16 cellular contexts compared by ENCODE assay signal in the genomic region with DNA sequence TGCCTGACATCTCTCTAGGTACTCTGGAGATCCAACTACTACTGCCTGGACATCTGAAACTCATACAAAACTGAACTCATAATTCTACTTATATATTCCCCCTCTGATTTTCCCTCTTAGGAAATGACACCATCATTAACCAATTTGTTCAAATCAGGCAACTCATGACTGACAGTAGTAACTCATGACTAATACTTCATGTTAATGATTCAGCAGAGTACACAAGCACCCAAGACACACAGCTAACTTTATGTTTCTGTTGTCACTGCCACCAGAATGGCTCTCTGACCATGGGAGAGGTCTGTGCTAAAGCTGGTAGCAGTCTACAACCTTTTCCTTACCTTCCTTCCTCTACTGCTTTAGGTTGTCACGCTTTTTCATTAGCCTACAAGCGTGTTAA.
DNase-seq lines count a peak whose midpoint lies in the region; TF ChIP-seq lines count a peak whose summit lies in the region.
"Had no signal": no experiment of that assay in that cellular context is flagged by ENCODE, and none has a peak within 500 bp of the region (broad histone marks: within the 10 kb centered on the region; RNA-seq: fewer than 3 reads in every experiment).

No MANE protein-coding gene starts in this region.

- no peaks in the 10 kb centered on the region for H3K9me3 Mint-ChIP-seq in osteocyte (ENCODE audit: unreplicated experiment)
- H3K9me3 Mint-ChIP-seq: activated CD4-positive, alpha-beta T cell treated with anti-CD3 and anti-CD28 coated beads, Interleukin-2, amount 10 ng/mL, durations not matched to agents 7 days and 5 days; GM23338 had no signal

- H3K27ac Mint-ChIP-seq in osteocyte (ENCODE audit: unreplicated experiment), result peak overlapping the region; percentile 16
- H3K27ac Mint-ChIP-seq: activated CD4-positive, alpha-beta T cell treated with anti-CD3 and anti-CD28 coated beads, Interleukin-2, amount 10 ng/mL, durations not matched to agents 7 days and 5 days; GM23338 had no signal

- H3K27ac ChIP-seq in epithelial cell of prostate (peak overlapping the region; percentile 53), substantia nigra (ENCODE audit: low read depth, low read length, poor library complexity, severe bottlenecking) (no peak overlapping the region)
- H3K27ac ChIP-seq: adrenal gland, heart right ventricle, lower lobe of right lung, testis had no signal

- no peak overlapping the region for H3K4me3 Mint-ChIP-seq in osteocyte (ENCODE audit: unreplicated experiment)
- H3K4me3 Mint-ChIP-seq: activated CD4-positive, alpha-beta T cell treated with anti-CD3 and anti-CD28 coated beads, Interleukin-2, amount 10 ng/mL, durations not matched to agents 7 days and 5 days; GM23338 had no signal

- peaks cover 55% of the 10 kb centered on the region for H3K36me3 Mint-ChIP-seq in osteocyte (ENCODE audit: unreplicated experiment)

- H3K4me1 Mint-ChIP-seq in osteocyte (ENCODE audit: unreplicated experiment), result peaks cover 17% of the 10 kb centered on the region
- H3K4me1 Mint-ChIP-seq: activated CD4-positive, alpha-beta T cell treated with anti-CD3 and anti-CD28 coated beads, Interleukin-2, amount 10 ng/mL, durations not matched to agents 7 days and 5 days had no signal

- no peak for TF ChIP-seq CTCF in osteocyte (IDR thresholded peaks at IDR 0.05)

- no peaks in the 10 kb centered on the region for H3K27me3 Mint-ChIP-seq in osteocyte (ENCODE audit: unreplicated experiment)
- H3K27me3 Mint-ChIP-seq: activated CD4-positive, alpha-beta T cell treated with anti-CD3 and anti-CD28 coated beads, Interleukin-2, amount 10 ng/mL, durations not matched to agents 7 days and 5 days had no signal

- DNase-seq in ELR (ENCODE audit: low read depth) (peak; percentile 68), NCI-H460 (ENCODE audit: extremely low read depth, low read depth) (peak; percentile 19), epithelial cell of prostate (ENCODE audit: low read depth, low spot score) (peak; percentile 27), osteocyte (ENCODE audit: extremely low spot score, unreplicated experiment) (no peak), substantia nigra (lab: John Stamatoyannopoulos, UW) (no peak), NCI-H146 treated with DMSO at 0.1 percent for 48 hours (lab: John Stamatoyannopoulos, UW; ENCODE audit: unreplicated experiment) (no peak), GF-D8 (lab: John Stamatoyannopoulos, UW) (no peak)
- DNase-seq: activated CD4-positive, alpha-beta T cell treated with anti-CD3 and anti-CD28 coated beads, Interleukin-2, amount 10 ng/mL, durations not matched to agents 7 days and 5 days; adrenal gland; effector CD8-positive, alpha-beta T cell; heart right ventricle; lower lobe of right lung; NCI-H1436 treated with DMSO at 0.1 percent for 48 hours; retina; testis had no signal

Comparison
In these comparisons a context has a peak if more than half of its experiments do, and no peak if none do; other contexts are left out.
1. DNase-seq: peak in ELR (single experiment), NCI-H460 (single experiment) and epithelial cell of prostate (single experiment); none in osteocyte (single experiment), substantia nigra (0 of 49), NCI-H146 treated with DMSO at 0.1 percent for 48 hours (single experiment) and GF-D8 (single experiment).